20 cellular contexts compared by ENCODE assay signal in genomic region chr2:99376254-99376864, GRCh38. TPM values are rescaled to one million over a fixed set of nuclear protein-coding genes. Genes with fewer than 3 reads are reported as not detected.
DNase-seq lines count a peak whose midpoint lies in the region; ATAC-seq and TF ChIP-seq lines count a peak whose summit lies in the region.
"Had no signal": no experiment of that assay in that cellular context is flagged by ENCODE, and none has a peak within 500 bp of the region (broad histone marks: within the 10 kb centered on the region; RNA-seq: fewer than 3 reads in every experiment).

No MANE protein-coding gene starts in this region.

- intact Hi-C loops in CD4-positive, alpha-beta T cell (cut with DNase I, micrococcal nuclease), result no loop called here
- intact Hi-C loops in A673 (cut with micrococcal nuclease; ENCODE audit: unreplicated experiment), result no loop called here
- intact Hi-C loops in left cardiac atrium (cut with DNase I), result no loop called here

- peak overlapping the region; percentile 6 for H3K27ac Mint-ChIP-seq in activated T-cell treated with anti-CD3 and anti-CD28 coated beads, Interleukin-2, amount 50 U/mL, for 72 hours
- peak overlapping the region; percentile 5 for H3K27ac Mint-ChIP-seq in CD4-positive, alpha-beta T cell
- peak overlapping the region; percentile 55 for H3K27ac Mint-ChIP-seq in chondrocyte (ENCODE audit: unreplicated experiment)

- no TSS peak for BruUV-seq in A673 (replicated peaks; lab: Mats Ljungman, UMichigan)

- no peak overlapping the region for H3K27ac ChIP-seq in CD4-positive, alpha-beta T cell (ENCODE audit: low read depth, low read length)
- H3K27ac ChIP-seq in HEK293 (ENCODE audit: extremely low read depth, low read depth, low read length), result no peak overlapping the region
- H3K27ac ChIP-seq in A673 (ENCODE audit: low read depth, low read length, poor library complexity, severe bottlenecking), result no peak overlapping the region
- H3K27ac ChIP-seq: BLaER1 treated with 17β-estradiol and CSF1 and Interleukin-3, amounts not matched to agents 10 nM and 100 nM; RWPE1 had no signal

- peak; percentile 63 to 77 for ATAC-seq in activated T-cell treated with anti-CD3 and anti-CD28 coated beads, Interleukin-2, amount 50 U/mL, for 72 hours (replicated peaks in 1 of 2)
- ATAC-seq in CD4-positive, alpha-beta T cell (ENCODE audit: poor library complexity), result no peak
- no peak for ATAC-seq in left cardiac atrium
- ATAC-seq: CD8-positive, alpha-beta T cell had no signal

- peak overlapping the region in 1 of 2 donors; percentile 2 for H3K4me3 Mint-ChIP-seq in activated T-cell treated with anti-CD3 and anti-CD28 coated beads, Interleukin-2, amount 50 U/mL, for 72 hours
- no peak overlapping the region for H3K4me3 Mint-ChIP-seq in CD4-positive, alpha-beta T cell
- H3K4me3 Mint-ChIP-seq in chondrocyte (ENCODE audit: unreplicated experiment), result no peak overlapping the region
- H3K4me3 Mint-ChIP-seq: CD8-positive, alpha-beta T cell had no signal

- no peaks in the 10 kb centered on the region for H3K27me3 Mint-ChIP-seq in activated T-cell treated with anti-CD3 and anti-CD28 coated beads, Interleukin-2, amount 50 U/mL, for 72 hours (ENCODE audit: low read depth)
- H3K27me3 Mint-ChIP-seq in CD4-positive, alpha-beta T cell, result no peaks in the 10 kb centered on the region
- no peaks in the 10 kb centered on the region for H3K27me3 Mint-ChIP-seq in chondrocyte (ENCODE audit: low read depth)

- H3K4me1 ChIP-seq in HEK293 (ENCODE audit: control insufficient read depth, insufficient read depth, low read length) (no peaks in the 10 kb centered on the region), A673 (ENCODE audit: insufficient read depth, low read length, poor library complexity, severe bottlenecking) (peaks cover 6% of the 10 kb centered on the region)
- H3K4me1 ChIP-seq: BLaER1 treated with 17β-estradiol and CSF1 and Interleukin-3, amounts not matched to agents 10 nM and 100 nM; Caco-2 had no signal

- H3K4me1 Mint-ChIP-seq in activated T-cell treated with anti-CD3 and anti-CD28 coated beads, Interleukin-2, amount 50 U/mL, for 72 hours (ENCODE audit: low read depth), result peaks cover 19% of the 10 kb centered on the region
- no peaks in the 10 kb centered on the region for H3K4me1 Mint-ChIP-seq in CD4-positive, alpha-beta T cell (ENCODE audit: low read depth)
- peaks cover 6% of the 10 kb centered on the region for H3K4me1 Mint-ChIP-seq in chondrocyte (ENCODE audit: low read depth)

- no peaks in the 10 kb centered on the region for H3K9me3 ChIP-seq in CD4-positive, alpha-beta T cell (ENCODE audit: control insufficient read depth, low read length)
- H3K9me3 ChIP-seq in HEK293 (ENCODE audit: control insufficient read depth, insufficient read depth, low read depth, low read length) (no peaks in the 10 kb centered on the region), A673 (ENCODE audit: low read depth, low read length, poor library complexity, severe bottlenecking) (no peaks in the 10 kb centered on the region)
- H3K9me3 ChIP-seq: Caco-2 had no signal

- H3K36me3 Mint-ChIP-seq in activated T-cell treated with anti-CD3 and anti-CD28 coated beads, Interleukin-2, amount 50 U/mL, for 72 hours (ENCODE audit: insufficient read depth in 2 of 2), result peaks cover 22 to 48% of the 10 kb centered on the region in 2 donors
- peaks cover 100% of the 10 kb centered on the region for H3K36me3 Mint-ChIP-seq in CD4-positive, alpha-beta T cell (ENCODE audit: low read depth)
- H3K36me3 Mint-ChIP-seq in chondrocyte (ENCODE audit: low read depth), result peaks cover 46% of the 10 kb centered on the region

- no peak for DNase-seq in activated T-cell treated with anti-CD3 and anti-CD28 coated beads, Interleukin-2, amount 50 U/mL, for 72 hours
- no peak for DNase-seq in activated T-cell treated with anti-CD3 and anti-CD28 coated beads for 4 hours
- DNase-seq in CD4-positive, alpha-beta T cell, result no peak
- DNase-seq in chondrocyte (ENCODE audit: low spot score), result no peak
- DNase-seq in A673 (ENCODE audit: low spot score), result no peak
- no peak for DNase-seq in left cardiac atrium
- DNase-seq: AML-193; Caco-2; CD8-positive, alpha-beta T cell; HCEC 1CT; NCI-H1092; NCI-H1417 treated with DMSO at 0.1 percent for 48 hours; NCI-H1694 treated with DMSO at 0.1 percent for 48 hours; NCI-H2081; NCI-H2227 treated with DMSO at 0.1 percent for 48 hours; NCI-H69; SHP77 had no signal

- H3K4me3 ChIP-seq in HEK293 (ENCODE audit: low read depth, low read length) (no peak overlapping the region), A673 (ENCODE audit: low read depth, low read length, poor library complexity, severe bottlenecking) (no peak overlapping the region)
- H3K4me3 ChIP-seq: BLaER1 treated with 17β-estradiol and CSF1 and Interleukin-3, amounts not matched to agents 10 nM and 100 nM had no signal

- H3K9me3 Mint-ChIP-seq in activated T-cell treated with anti-CD3 and anti-CD28 coated beads, Interleukin-2, amount 50 U/mL, for 72 hours, result peaks cover 1 to 2% of the 10 kb centered on the region in 2 donors
- no peaks in the 10 kb centered on the region for H3K9me3 Mint-ChIP-seq in CD4-positive, alpha-beta T cell
- peaks cover 6% of the 10 kb centered on the region for H3K9me3 Mint-ChIP-seq in chondrocyte (ENCODE audit: low read depth)

- CTCF ChIA-PET in CD4-positive, alpha-beta T cell (lab: Charles Lee), result interaction anchor here (1.3 kb wide), 1 partner anchor 10 kb away, joined by 3 read pairs; no protein-coding TSS in a partner anchor
- CTCF ChIA-PET in HEK293 (lab: Yijun Ruan, JAX) (no interaction called here), A673 (lab: Charles Lee) (no interaction called here)

- TF ChIP-seq CTCF in CD4-positive, alpha-beta T cell (IDR thresholded peaks at IDR 0.05), result no peak
- TF ChIP-seq CTCF in HEK293 (tag by site-specific recombination; IDR thresholded peaks at IDR 0.05), result no peak
- TF ChIP-seq CTCF in chondrocyte (IDR thresholded peaks at IDR 0.05), result no peak
- TF ChIP-seq CTCF in A673 (conservative IDR thresholded peaks at IDR 0.05; ENCODE audit: low read depth, low read length), result no peak

- POLR2A ChIA-PET in CD4-positive, alpha-beta T cell (lab: Charles Lee), result no interaction called here
- POLR2A ChIA-PET in HEK293 (lab: Yijun Ruan, JAX) (no interaction called here), A673 (lab: Charles Lee; ENCODE audit: low non-redundant PET) (no interaction called here)

- H3K36me3 ChIP-seq in HEK293 (ENCODE audit: control insufficient read depth in 2 of 2, insufficient read depth in 1 of 2, low read length in 2 of 2), result peaks cover 70 to 89% of the 10 kb centered on the region in 2 experiments
- peaks cover 85% of the 10 kb centered on the region for H3K36me3 ChIP-seq in A673 (ENCODE audit: insufficient read depth, low read length, poor library complexity, severe bottlenecking)

- H3K27me3 ChIP-seq in CD4-positive, alpha-beta T cell (ENCODE audit: control insufficient read depth, insufficient read depth, low read length), result no peaks in the 10 kb centered on the region
- no peaks in the 10 kb centered on the region for H3K27me3 ChIP-seq in A673 (replicated peaks; ENCODE audit: insufficient read depth, low read depth, low read length, poor library complexity)
- H3K27me3 ChIP-seq: BLaER1 treated with 17β-estradiol and CSF1 and Interleukin-3, amounts not matched to agents 10 nM and 100 nM had no signal

TF ChIP-seq in HEK293, 187 proteins besides CTCF, POLR2A, EP300 and RAD21 (continues in another document):
- TF ChIP-seq ZBTB8A (tag by site-specific recombination; IDR thresholded peaks at IDR 0.05) (no peak), PRDM1 (tag by site-specific recombination; IDR thresholded peaks at IDR 0.05) (peak; percentile 86), ZNF513 (tag by site-specific recombination; IDR thresholded peaks at IDR 0.05) (peak; percentile 95), KLF8 (tag by site-specific recombination; IDR thresholded peaks at IDR 0.05) (no peak), ZNF140 (tag by site-specific recombination; IDR thresholded peaks at IDR 0.05) (no peak), ZBTB44 (tag by site-specific recombination; IDR thresholded peaks at IDR 0.05) (no peak), ZIC2 (tag by site-specific recombination; IDR thresholded peaks at IDR 0.05) (no peak)

RNA-seq across cellular contexts. Expression of gene EIF5B, which starts 39.2 kb away (rescaled TPM):
- 10 to 100 TPM; 44.3 to 49.0 TPM for total RNA-seq in activated T-cell treated with anti-CD3 and anti-CD28 coated beads, Interleukin-2, amount 50 U/mL, for 72 hours
- total RNA-seq in CD4-positive, alpha-beta T cell, result 10 to 100 TPM; 27.8 to 33.2 TPM
- total RNA-seq in chondrocyte, result 34.5 to 46.3 TPM (median 35.2 TPM) in 3 replicates
- total RNA-seq in A673 (2021), result 73.5 and 78.7 TPM in 2 replicates
- 10 to 100 TPM; 51.7 to 66.9 TPM for total RNA-seq in left cardiac atrium

RNA-seq across cellular contexts. Expression of gene TXNDC9, which starts 40.2 kb away (rescaled TPM):
- 10 to 100 TPM; 24.5 to 30.9 TPM for total RNA-seq in activated T-cell treated with anti-CD3 and anti-CD28 coated beads, Interleukin-2, amount 50 U/mL, for 72 hours
- total RNA-seq in CD4-positive, alpha-beta T cell, result 1 to 10 TPM; 8.3 TPM
- total RNA-seq in chondrocyte, result 28.4 to 33.0 TPM (median 32.0 TPM) in 3 replicates
- total RNA-seq in A673 (2021), result 39.5 and 43.0 TPM in 2 replicates
- total RNA-seq in left cardiac atrium, result 10 to 100 TPM; 16.4 to 24.2 TPM

Comparison
In these comparisons a context has a peak if more than half of its experiments do, and no peak if none do; other contexts are left out.
1. ATAC-seq: peak in activated T-cell treated with anti-CD3 and anti-CD28 coated beads, Interleukin-2, amount 50 U/mL, for 72 hours (2 of 2); none in CD4-positive, alpha-beta T cell (single experiment) and left cardiac atrium (0 of 2).
2. H3K27ac Mint-ChIP-seq: peak in every context shown above with its lines; median percentile 55 in chondrocyte; 6 in activated T-cell treated with anti-CD3 and anti-CD28 coated beads, Interleukin-2, amount 50 U/mL, for 72 hours; 5 in CD4-positive, alpha-beta T cell.